Comparison of ENCODE assay signal across 9 cellular contexts in genomic region chr2:85843543-85843942, GRCh38. TPM values are rescaled to one million over a fixed set of nuclear protein-coding genes. Genes with fewer than 3 reads are reported as not detected.
A peak's percentile ranks its signal among the peaks of the same experiment; 100 is the strongest.
DNase-seq lines count a peak whose midpoint lies in the region; ATAC-seq and TF ChIP-seq lines count a peak whose summit lies in the region.
"Had no signal": no experiment of that assay in that cellular context is flagged by ENCODE, and none has a peak within 500 bp of the region (broad histone marks: within the 10 kb centered on the region; RNA-seq: fewer than 3 reads in every experiment).

No MANE protein-coding gene starts in this region.

- POLR2A ChIA-PET in activated CD4-positive, alpha-beta memory T cell treated with anti-CD3 and anti-CD28 coated beads for 36 hours (lab: Charles Lee): no interaction called here
- POLR2A ChIA-PET in activated CD4-positive, alpha-beta memory T cell treated with anti-CD3 and anti-CD28 coated beads, Interleukin-2, amount 10 ng/mL, durations not matched to agents 7 days and 5 days (lab: Charles Lee): interaction anchor here (0.9 to 1.1 kb wide), 2 partner anchors 8 to 45 kb away, joined by 3 read pairs; partner anchors contain the start of gene ST3GAL5

- no peak overlapping the region for H3K4me3 Mint-ChIP-seq in activated CD4-positive, alpha-beta memory T cell treated with anti-CD3 and anti-CD28 coated beads for 36 hours
- no peak overlapping the region for H3K4me3 Mint-ChIP-seq in activated CD4-positive, alpha-beta memory T cell treated with anti-CD3 and anti-CD28 coated beads, Interleukin-2, amount 10 ng/mL, durations not matched to agents 7 days and 5 days
- H3K4me3 Mint-ChIP-seq in endodermal cell: no peak overlapping the region
- H3K4me3 Mint-ChIP-seq: stimulated activated effector memory CD8-positive, alpha-beta T cell treated with anti-CD3 and anti-CD28 coated beads, Interleukin-12 subunit alpha, Interleukin-12 subunit beta, amount 100 ng/mL, for 72 hours had no signal

- no peak overlapping the region for H3K27ac Mint-ChIP-seq in activated CD4-positive, alpha-beta memory T cell treated with anti-CD3 and anti-CD28 coated beads for 36 hours
- H3K27ac Mint-ChIP-seq in activated CD4-positive, alpha-beta memory T cell treated with anti-CD3 and anti-CD28 coated beads, Interleukin-2, amount 10 ng/mL, durations not matched to agents 7 days and 5 days: no peak overlapping the region
- H3K27ac Mint-ChIP-seq in endodermal cell: no peak overlapping the region
- H3K27ac Mint-ChIP-seq: stimulated activated effector memory CD8-positive, alpha-beta T cell treated with anti-CD3 and anti-CD28 coated beads, Interleukin-12 subunit alpha, Interleukin-12 subunit beta, amount 100 ng/mL, for 72 hours had no signal

- H3K27ac ChIP-seq in OCI-LY3 (ENCODE audit: low read length) (no peak overlapping the region), endodermal cell (ENCODE audit: low read depth, low read length) (no peak overlapping the region)

- no peaks in the 10 kb centered on the region for H4K20me1 ChIP-seq in OCI-LY3 (ENCODE audit: insufficient read depth, low read length)

- H3K9me3 ChIP-seq in OCI-LY3 (ENCODE audit: insufficient read depth, low read length) (no peaks in the 10 kb centered on the region), endodermal cell (ENCODE audit: control insufficient read depth, low read length) (peaks cover 6% of the 10 kb centered on the region)

- H3K9ac ChIP-seq in OCI-LY3 (ENCODE audit: low read length): no peak overlapping the region
- H3K9ac ChIP-seq in endodermal cell (ENCODE audit: extremely low read depth, low read length, poor library complexity, severe bottlenecking): no peak overlapping the region

- H2AFZ ChIP-seq in OCI-LY3 (ENCODE audit: low read depth, low read length): no peak overlapping the region

- no peak for ATAC-seq in GM19455 (IDR thresholded peaks at IDR 0.05; ENCODE audit: unreplicated experiment)
- ATAC-seq: stimulated activated effector memory CD8-positive, alpha-beta T cell treated with anti-CD3 and anti-CD28 coated beads, Interleukin-12 subunit alpha, Interleukin-12 subunit beta, amount 100 ng/mL, for 72 hours had no signal

- H3K36me3 Mint-ChIP-seq in activated CD4-positive, alpha-beta memory T cell treated with anti-CD3 and anti-CD28 coated beads for 36 hours: peaks cover 23% of the 10 kb centered on the region
- peaks cover 82% of the 10 kb centered on the region for H3K36me3 Mint-ChIP-seq in activated CD4-positive, alpha-beta memory T cell treated with anti-CD3 and anti-CD28 coated beads, Interleukin-2, amount 10 ng/mL, durations not matched to agents 7 days and 5 days (ENCODE audit: low read depth)
- H3K36me3 Mint-ChIP-seq in endodermal cell (ENCODE audit: low read depth): peaks cover 83% of the 10 kb centered on the region

- TF ChIP-seq CTCF in OCI-LY3 (IDR thresholded peaks at IDR 0.05; ENCODE audit: low read depth, low read length) (peak; percentile 60), endodermal cell (conservative IDR thresholded peaks at IDR 0.05) (peak; percentile 88)

- no peaks in the 10 kb centered on the region for H3K27me3 ChIP-seq in OCI-LY3 (ENCODE audit: low read depth, low read length)
- H3K27me3 ChIP-seq in endodermal cell (ENCODE audit: control insufficient read depth, insufficient read depth, low read length, poor library complexity, severe bottlenecking): no peaks in the 10 kb centered on the region

- no peak overlapping the region for H3K4me2 ChIP-seq in OCI-LY3 (ENCODE audit: low read length)

- H3K9me3 Mint-ChIP-seq in activated CD4-positive, alpha-beta memory T cell treated with anti-CD3 and anti-CD28 coated beads for 36 hours: peaks cover 4% of the 10 kb centered on the region
- peaks cover 4% of the 10 kb centered on the region for H3K9me3 Mint-ChIP-seq in activated CD4-positive, alpha-beta memory T cell treated with anti-CD3 and anti-CD28 coated beads, Interleukin-2, amount 10 ng/mL, durations not matched to agents 7 days and 5 days
- H3K9me3 Mint-ChIP-seq in endodermal cell: peaks cover 5% of the 10 kb centered on the region

- CTCF ChIA-PET in activated CD4-positive, alpha-beta memory T cell treated with anti-CD3 and anti-CD28 coated beads for 36 hours (lab: Charles Lee): interaction anchor here (0.6 to 1.2 kb wide), 7 partner anchors 9 to 166 kb away, joined by 3 to 5 read pairs (median 4); no protein-coding TSS in a partner anchor
- CTCF ChIA-PET in activated CD4-positive, alpha-beta memory T cell treated with anti-CD3 and anti-CD28 coated beads, Interleukin-2, amount 10 ng/mL, durations not matched to agents 7 days and 5 days (lab: Charles Lee): interaction anchor here (0.6 to 1.5 kb wide), 8 partner anchors 12 to 198 kb away, joined by 3 to 8 read pairs (median 4); partner anchors contain the start of gene ST3GAL5

- H3K4me3 ChIP-seq in OCI-LY3 (ENCODE audit: low read length) (no peak overlapping the region), endodermal cell (ENCODE audit: low read length) (no peak overlapping the region)

- peaks cover 84% of the 10 kb centered on the region for H3K36me3 ChIP-seq in OCI-LY3 (replicated peaks; ENCODE audit: low read depth, low read length)
- H3K36me3 ChIP-seq in endodermal cell (ENCODE audit: control insufficient read depth, insufficient read depth, low read length): peaks cover 75% of the 10 kb centered on the region

- peaks cover 19% of the 10 kb centered on the region for H3K4me1 ChIP-seq in OCI-LY3 (ENCODE audit: low read length)
- no peaks in the 10 kb centered on the region for H3K4me1 ChIP-seq in endodermal cell (ENCODE audit: control insufficient read depth, insufficient read depth, low read length)

- peaks cover 16% of the 10 kb centered on the region for H3K4me1 Mint-ChIP-seq in activated CD4-positive, alpha-beta memory T cell treated with anti-CD3 and anti-CD28 coated beads for 36 hours (ENCODE audit: low read depth)
- peaks cover 26% of the 10 kb centered on the region for H3K4me1 Mint-ChIP-seq in activated CD4-positive, alpha-beta memory T cell treated with anti-CD3 and anti-CD28 coated beads, Interleukin-2, amount 10 ng/mL, durations not matched to agents 7 days and 5 days
- no peaks in the 10 kb centered on the region for H3K4me1 Mint-ChIP-seq in endodermal cell

- WGBS in endodermal cell (ENCODE audit: insufficient coverage in 1 of 2, insufficient read length in 1 of 2), 2 experiments: 45 to 73% methylated on average over 2 to 4 of the region's 4 CpGs

- H3K27me3 Mint-ChIP-seq in activated CD4-positive, alpha-beta memory T cell treated with anti-CD3 and anti-CD28 coated beads for 36 hours: no peaks in the 10 kb centered on the region
- H3K27me3 Mint-ChIP-seq in activated CD4-positive, alpha-beta memory T cell treated with anti-CD3 and anti-CD28 coated beads, Interleukin-2, amount 10 ng/mL, durations not matched to agents 7 days and 5 days: no peaks in the 10 kb centered on the region
- no peaks in the 10 kb centered on the region for H3K27me3 Mint-ChIP-seq in endodermal cell (ENCODE audit: insufficient read depth)

- peak; percentile 59 for DNase-seq in activated CD4-positive, alpha-beta memory T cell treated with anti-CD3 and anti-CD28 coated beads for 36 hours
- DNase-seq in activated CD4-positive, alpha-beta memory T cell treated with anti-CD3 and anti-CD28 coated beads, Interleukin-2, amount 10 ng/mL, durations not matched to agents 7 days and 5 days: no peak
- peak; percentile 78 for DNase-seq in endodermal cell
- peak; percentile 50 for DNase-seq in stimulated activated CD4-positive, alpha-beta T cell treated with anti-CD3 and anti-CD28 coated beads, Interleukin-4, amount 100 ng/mL, for 24 hours
- DNase-seq in C1 segment of cervical spinal cord (lab: John Stamatoyannopoulos, UW): no peak
- DNase-seq in NCI-H1048 (lab: John Stamatoyannopoulos, UW): no peak

- H3K79me2 ChIP-seq in OCI-LY3 (ENCODE audit: low read length): no peaks in the 10 kb centered on the region

- intact Hi-C loops in activated CD4-positive, alpha-beta memory T cell treated with anti-CD3 and anti-CD28 coated beads for 36 hours (cut with micrococcal nuclease): no loop called here

RNA-seq across cellular contexts. Expression of gene ST3GAL5, which starts 45.2 kb away (rescaled TPM):
- 10 to 100 TPM in 1 of 2 experiments, 1 to 10 TPM in 1; 9.6 to 11.5 TPM for total RNA-seq in activated CD4-positive, alpha-beta memory T cell treated with anti-CD3 and anti-CD28 coated beads for 36 hours
- 10 to 100 TPM; 58.3 to 67.1 TPM for total RNA-seq in activated CD4-positive, alpha-beta memory T cell treated with anti-CD3 and anti-CD28 coated beads, Interleukin-2, amount 10 ng/mL, durations not matched to agents 7 days and 5 days
- 10 to 100 TPM; 26.6 to 27.4 TPM for total RNA-seq in endodermal cell
- polyA plus RNA-seq in endodermal cell (2013, experiment 1 of 2): 15.1 TPM
- 15.8 TPM for polyA plus RNA-seq in endodermal cell (2013, experiment 2 of 2)

Comparison
In these comparisons a context has a peak if more than half of its experiments do, and no peak if none do; other contexts are left out.
1. DNase-seq: peak in activated CD4-positive, alpha-beta memory T cell treated with anti-CD3 and anti-CD28 coated beads for 36 hours (single experiment), endodermal cell (single experiment) and stimulated activated CD4-positive, alpha-beta T cell treated with anti-CD3 and anti-CD28 coated beads, Interleukin-4, amount 100 ng/mL, for 24 hours (single experiment); none in activated CD4-positive, alpha-beta memory T cell treated with anti-CD3 and anti-CD28 coated beads, Interleukin-2, amount 10 ng/mL, durations not matched to agents 7 days and 5 days (single experiment), C1 segment of cervical spinal cord (0 of 14) and NCI-H1048 (single experiment).